Comparison of ENCODE assay signal across 21 cellular contexts in the genomic region with DNA sequence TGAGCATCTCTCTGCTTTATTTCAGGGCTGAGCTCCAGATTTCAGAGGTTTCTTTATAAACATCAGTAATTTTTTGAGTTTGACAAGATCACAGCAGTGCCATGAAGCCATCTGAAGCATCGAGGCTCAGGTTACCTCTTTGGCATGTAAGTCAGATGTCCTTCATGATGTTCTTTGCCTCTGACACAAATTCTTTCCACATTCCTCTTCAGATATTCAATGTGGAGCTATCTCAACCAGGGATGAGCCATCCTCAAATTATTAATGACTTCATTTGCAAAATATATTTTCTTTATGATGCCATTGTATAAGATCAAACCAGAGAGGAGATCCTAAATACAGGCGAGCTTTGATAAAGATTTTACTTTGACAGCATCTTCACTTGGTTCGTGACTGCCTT.
DNase-seq lines count a peak whose midpoint lies in the region; FAIRE-seq and TF ChIP-seq lines count a peak whose summit lies in the region.
"Had no signal": no experiment of that assay in that cellular context is flagged by ENCODE, and none has a peak within 500 bp of the region (broad histone marks: within the 10 kb centered on the region; RNA-seq: fewer than 3 reads in every experiment).

No MANE protein-coding gene starts in this region.

- no peak overlapping the region for H3K9ac ChIP-seq in astrocyte (ENCODE audit: low read length)

- H4K20me1 ChIP-seq in astrocyte (ENCODE audit: insufficient read depth, low read length): no peaks in the 10 kb centered on the region

- no peaks in the 10 kb centered on the region for H3K79me2 ChIP-seq in astrocyte (ENCODE audit: insufficient read depth, low read length)

- H3K9me3 ChIP-seq in astrocyte (ENCODE audit: insufficient read depth, low read depth, low read length) (peaks cover 3% of the 10 kb centered on the region), SJCRH30 (replicated peaks) (no peaks in the 10 kb centered on the region)

- H3K36me3 ChIP-seq in astrocyte (ENCODE audit: insufficient read depth, low read length) (no peaks in the 10 kb centered on the region), SJCRH30 (no peaks in the 10 kb centered on the region)
- H3K36me3 ChIP-seq: HAP-1 had no signal

- TF ChIP-seq CTCF in AG10803 (conservative IDR thresholded peaks at IDR 0.05; ENCODE audit: low read length) (no peak), astrocyte (IDR thresholded peaks at IDR 0.05; ENCODE audit: insufficient read depth, low read depth, low read length) (no peak), foreskin fibroblast (IDR thresholded peaks at IDR 0.05; ENCODE audit: low read depth, low read length) (no peak)

- no peak overlapping the region for H3K4me3 ChIP-seq in AG10803 (ENCODE audit: low read length)
- no peak overlapping the region for H3K4me3 ChIP-seq in astrocyte (ENCODE audit: insufficient read depth, low read depth, low read length)
- no peak overlapping the region for H3K4me3 ChIP-seq in foreskin fibroblast (ENCODE audit: low read depth in 1 of 2, low read length in 2 of 2)
- no peak overlapping the region for H3K4me3 ChIP-seq in SJCRH30
- H3K4me3 ChIP-seq: HAP-1 had no signal

- H3K27ac ChIP-seq in astrocyte (ENCODE audit: low read depth, low read length) (peak overlapping the region; percentile 73), SJCRH30 (no peak overlapping the region)

- no peaks in the 10 kb centered on the region for H3K4me1 ChIP-seq in astrocyte (ENCODE audit: insufficient read depth, low read length)
- no peaks in the 10 kb centered on the region for H3K4me1 ChIP-seq in SJCRH30
- H3K4me1 ChIP-seq: HAP-1 had no signal

- H3K36me3 Mint-ChIP-seq in astrocyte (ENCODE audit: low read depth, unreplicated experiment): no peaks in the 10 kb centered on the region
- H3K36me3 Mint-ChIP-seq in activated CD4-positive, alpha-beta T cell treated with anti-CD3 and anti-CD28 coated beads, Interleukin-2, amount 10 ng/mL, durations not matched to agents 24 days and 14 days (ENCODE audit: low read depth): no peaks in the 10 kb centered on the region
- H3K36me3 Mint-ChIP-seq: CD14-positive monocyte had no signal

- H3K27me3 Mint-ChIP-seq in astrocyte (ENCODE audit: low read depth, unreplicated experiment): no peaks in the 10 kb centered on the region
- no peaks in the 10 kb centered on the region for H3K27me3 Mint-ChIP-seq in activated CD4-positive, alpha-beta T cell treated with anti-CD3 and anti-CD28 coated beads, Interleukin-2, amount 10 ng/mL, durations not matched to agents 24 days and 14 days
- H3K27me3 Mint-ChIP-seq: B cell had no signal

- intact Hi-C loops in activated CD4-positive, alpha-beta T cell treated with anti-CD3 and anti-CD28 coated beads, Interleukin-2, amount 10 ng/mL, durations not matched to agents 24 days and 14 days (cut with micrococcal nuclease): no loop called here

- H3K27me3 ChIP-seq in astrocyte (ENCODE audit: insufficient read depth, low read length) (no peaks in the 10 kb centered on the region), SJCRH30 (no peaks in the 10 kb centered on the region)

- no peak overlapping the region for H3K27ac Mint-ChIP-seq in astrocyte (ENCODE audit: unreplicated experiment)
- no peak overlapping the region for H3K27ac Mint-ChIP-seq in activated CD4-positive, alpha-beta T cell treated with anti-CD3 and anti-CD28 coated beads, Interleukin-2, amount 10 ng/mL, durations not matched to agents 24 days and 14 days
- H3K27ac Mint-ChIP-seq: B cell, CD14-positive monocyte had no signal

- no peak overlapping the region for H2AFZ ChIP-seq in astrocyte (ENCODE audit: low read depth, low read length)

- no peak overlapping the region for H3K4me3 Mint-ChIP-seq in astrocyte (ENCODE audit: unreplicated experiment)
- no peak overlapping the region for H3K4me3 Mint-ChIP-seq in activated CD4-positive, alpha-beta T cell treated with anti-CD3 and anti-CD28 coated beads, Interleukin-2, amount 10 ng/mL, durations not matched to agents 24 days and 14 days
- H3K4me3 Mint-ChIP-seq: B cell, CD14-positive monocyte had no signal

- peak; percentile 31 for DNase-seq in AG10803 (ENCODE audit: low read depth)
- DNase-seq in HS-27A (ENCODE audit: low read depth): peak; percentile 31
- DNase-seq in astrocyte (ENCODE audit: low read depth): no peak
- peak; percentile 48 to 63 for DNase-seq in foreskin fibroblast
- no peak for DNase-seq in central memory CD4-positive, alpha-beta T cell
- DNase-seq in SJCRH30: no peak
- DNase-seq in activated CD4-positive, alpha-beta T cell treated with anti-CD3 and anti-CD28 coated beads, Interleukin-2, amount 10 ng/mL, durations not matched to agents 24 days and 14 days: no peak
- no peak for DNase-seq in GM19240 (ENCODE audit: insufficient read length, low spot score)
- DNase-seq: 8988T, GF-D8, Karpas-422, NCI-H1048, NCI-H1436, NCI-H187 treated with DMSO at 0.1 percent for 48 hours, NCI-H2107, NCI-H446 treated with DMSO at 0.1 percent for 48 hours, NCI-H526 treated with DMSO at 0.1 percent for 48 hours had no signal

- peaks cover 2% of the 10 kb centered on the region for H3K4me1 Mint-ChIP-seq in astrocyte (ENCODE audit: low read depth, unreplicated experiment)
- no peaks in the 10 kb centered on the region for H3K4me1 Mint-ChIP-seq in activated CD4-positive, alpha-beta T cell treated with anti-CD3 and anti-CD28 coated beads, Interleukin-2, amount 10 ng/mL, durations not matched to agents 24 days and 14 days
- H3K4me1 Mint-ChIP-seq: B cell, CD14-positive monocyte had no signal

- no peak overlapping the region for H3K4me2 ChIP-seq in astrocyte (ENCODE audit: low read length)

- peak; percentile 39 for FAIRE-seq in astrocyte (lab: Jason Lieb, UNC)
- FAIRE-seq: GM19239 had no signal

- peaks cover 6% of the 10 kb centered on the region for H3K9me3 Mint-ChIP-seq in astrocyte (ENCODE audit: unreplicated experiment)
- H3K9me3 Mint-ChIP-seq in activated CD4-positive, alpha-beta T cell treated with anti-CD3 and anti-CD28 coated beads, Interleukin-2, amount 10 ng/mL, durations not matched to agents 24 days and 14 days: peaks cover 5% of the 10 kb centered on the region

Comparison
In these comparisons a context has a peak if more than half of its experiments do, and no peak if none do; other contexts are left out.
1. DNase-seq: peak in AG10803 (single experiment), HS-27A (single experiment) and foreskin fibroblast (2 of 2); none in astrocyte (single experiment), central memory CD4-positive, alpha-beta T cell (single experiment), SJCRH30 (0 of 2), activated CD4-positive, alpha-beta T cell treated with anti-CD3 and anti-CD28 coated beads, Interleukin-2, amount 10 ng/mL, durations not matched to agents 24 days and 14 days (single experiment) and GM19240 (single experiment).